14 cellular contexts compared by ENCODE assay signal in the genomic region with DNA sequence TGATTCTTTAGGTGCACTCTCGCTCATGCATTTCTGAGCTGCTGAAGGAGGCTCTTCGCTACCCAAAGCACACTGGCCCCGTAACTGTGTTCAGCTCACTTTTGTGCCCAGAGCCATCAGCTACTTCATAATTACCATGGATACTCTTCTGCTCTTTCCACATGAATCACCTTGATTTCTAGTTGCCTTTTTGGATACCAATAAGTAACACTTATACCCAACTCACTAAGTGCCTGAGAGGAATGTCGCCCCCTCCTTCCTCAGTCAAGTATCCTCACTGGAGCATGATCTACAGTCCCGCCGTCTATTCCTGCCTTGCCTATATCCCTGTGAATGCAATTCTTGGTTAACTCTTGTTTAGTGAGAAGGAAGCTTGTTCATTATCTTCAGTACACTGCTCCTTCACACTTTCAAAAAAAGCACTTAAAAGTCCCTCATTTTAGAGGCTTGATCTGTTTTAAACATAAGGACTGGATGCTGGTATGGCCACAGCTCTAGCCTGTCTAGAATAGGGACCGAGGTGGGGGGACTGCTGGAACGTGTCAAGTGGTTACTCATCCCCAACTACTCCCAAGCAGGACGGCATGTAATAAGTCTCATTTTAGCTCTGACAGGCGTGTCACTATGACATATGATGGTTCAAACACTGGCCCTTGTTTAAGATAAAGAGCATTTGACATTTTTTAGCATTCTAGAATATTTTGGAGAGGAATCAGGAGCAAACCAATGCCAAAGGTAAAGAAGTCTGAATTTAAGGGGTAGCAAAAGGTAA.
"Had no signal": no experiment of that assay in that cellular context is flagged by ENCODE, and none has a peak within 500 bp of the region (broad histone marks: within the 10 kb centered on the region; RNA-seq: fewer than 3 reads in every experiment).

No MANE protein-coding gene starts in this region.

- DNase-seq: activated CD4-positive, alpha-beta T cell treated with anti-CD3 and anti-CD28 coated beads for 36 hours; activated CD8-positive, alpha-beta memory T cell treated with anti-CD3 and anti-CD28 coated beads, Interleukin-2, amount 50 U/mL, for 48 hours; activated CD8-positive, alpha-beta T cell treated with anti-CD3 and anti-CD28 coated beads for 36 hours; activated naive CD8-positive, alpha-beta T cell treated with anti-CD3 and anti-CD28 coated beads, Interleukin-2, amount 50 U/mL, for 24 hours; hypothalamus; left cardiac atrium; mammary epithelial cell; nephron progenitor cell; T1000 had no signal

- H3K27ac ChIP-seq: VCaP had no signal

- H3K4me1 Mint-ChIP-seq: activated CD4-positive, alpha-beta T cell treated with anti-CD3 and anti-CD28 coated beads for 36 hours; activated naive CD8-positive, alpha-beta T cell treated with anti-CD3 and anti-CD28 coated beads, Interleukin-2, amount 50 U/mL, for 24 hours had no signal

- FAIRE-seq: astrocyte, colon, frontal cortex had no signal

- H3K27me3 Mint-ChIP-seq: activated CD4-positive, alpha-beta T cell treated with anti-CD3 and anti-CD28 coated beads for 36 hours; activated CD8-positive, alpha-beta T cell treated with anti-CD3 and anti-CD28 coated beads for 36 hours; activated naive CD8-positive, alpha-beta T cell treated with anti-CD3 and anti-CD28 coated beads, Interleukin-2, amount 50 U/mL, for 24 hours had no signal

- H3K4me3 Mint-ChIP-seq: activated CD4-positive, alpha-beta T cell treated with anti-CD3 and anti-CD28 coated beads for 36 hours; activated CD8-positive, alpha-beta T cell treated with anti-CD3 and anti-CD28 coated beads for 36 hours; activated naive CD8-positive, alpha-beta T cell treated with anti-CD3 and anti-CD28 coated beads, Interleukin-2, amount 50 U/mL, for 24 hours; nephron progenitor cell; stimulated activated effector memory CD8-positive, alpha-beta T cell treated with anti-CD3 and anti-CD28 coated beads, Interleukin-12 subunit alpha, Interleukin-12 subunit beta, amount 100 ng/mL, for 72 hours had no signal

- H3K9me3 Mint-ChIP-seq: activated naive CD8-positive, alpha-beta T cell treated with anti-CD3 and anti-CD28 coated beads, Interleukin-2, amount 50 U/mL, for 24 hours; stimulated activated effector memory CD8-positive, alpha-beta T cell treated with anti-CD3 and anti-CD28 coated beads, Interleukin-12 subunit alpha, Interleukin-12 subunit beta, amount 100 ng/mL, for 72 hours had no signal

- H3K27ac Mint-ChIP-seq: activated CD4-positive, alpha-beta T cell treated with anti-CD3 and anti-CD28 coated beads for 36 hours; activated CD8-positive, alpha-beta T cell treated with anti-CD3 and anti-CD28 coated beads for 36 hours; activated naive CD8-positive, alpha-beta T cell treated with anti-CD3 and anti-CD28 coated beads, Interleukin-2, amount 50 U/mL, for 24 hours had no signal
